Comparison of ENCODE assay signal across 1 cellular context in genomic region chr14:100819453-100819828, GRCh38.
TF ChIP-seq lines count a peak whose summit lies in the region.

No MANE protein-coding gene starts in this region.

TF ChIP-seq in HepG2, 621 proteins besides CTCF, POLR2A, EP300 and RAD21:
- TF ChIP-seq DNMT1 (CRISPR knock-in tag; IDR thresholded peaks at IDR 0.05) (no peak), ZNF629 (CRISPR knock-in tag; conservative IDR thresholded peaks at IDR 0.05) (peak; percentile 84), HNF1A (IDR thresholded peaks at IDR 0.05; ENCODE audit: low read depth) (no peak), HNF1A (CRISPR knock-in tag; IDR thresholded peaks at IDR 0.05; ENCODE audit: borderline replicate concordance) (0 out of 2 replicates have a peak, but pooled peaks have one; percentile 26), ZMYM3 (CRISPR knock-in tag; IDR thresholded peaks at IDR 0.05) (peak; percentile 89), CHD4 (IDR thresholded peaks at IDR 0.05; ENCODE audit: borderline replicate concordance, low read length) (peak; percentile 40; the same call in 1 of the 2 replicates), ZNF768 (CRISPR knock-in tag; IDR thresholded peaks at IDR 0.05) (peak; percentile 93), ZNF703 (CRISPR knock-in tag; IDR thresholded peaks at IDR 0.05; ENCODE audit: borderline replicate concordance) (no peak), E2F5 (CRISPR knock-in tag; conservative IDR thresholded peaks at IDR 0.05) (no peak), RCOR2 (CRISPR knock-in tag; IDR thresholded peaks at IDR 0.05) (0 out of 2 replicates have a peak, but pooled peaks have one; percentile 21)
TF ChIP-seq in HepG2: peak in this region for 6.
